Comparison of ENCODE assay signal across 10 cellular contexts in genomic region chr9:99560561-99560960, GRCh38.
"Had no signal": no experiment of that assay in that cellular context is flagged by ENCODE, and none has a peak within 500 bp of the region (broad histone marks: within the 10 kb centered on the region; RNA-seq: fewer than 3 reads in every experiment).

No MANE protein-coding gene starts in this region.

- H3K27ac ChIP-seq: GM23248, HL-60, KMS-11 had no signal

- H3K9me3 ChIP-seq: HAP-1 had no signal

- DNase-seq: GM23248, GOT3, H7, HFFc6, KBM-7 had no signal

- ATAC-seq: HCT116, HepG2 had no signal

- H3K36me3 ChIP-seq: HAP-1 had no signal

- H3K4me3 ChIP-seq: GM23248, HAP-1 had no signal

- FAIRE-seq: HepG2 had no signal
